17 cellular contexts compared by ENCODE assay signal in genomic region chr1:156467906-156468305, GRCh38. TPM values are rescaled to one million over a fixed set of nuclear protein-coding genes. Genes with fewer than 3 reads are reported as not detected.
DNase-seq lines count a peak whose midpoint lies in the region; ATAC-seq and TF ChIP-seq lines count a peak whose summit lies in the region.
"Had no signal": no experiment of that assay in that cellular context is flagged by ENCODE, and none has a peak within 500 bp of the region (broad histone marks: within the 10 kb centered on the region; RNA-seq: fewer than 3 reads in every experiment).

No MANE protein-coding gene starts in this region.

- TF ChIP-seq POLR2A in esophagus squamous epithelium (IDR thresholded peaks at IDR 0.05) (no peak), erythroblast (IDR thresholded peaks at IDR 0.05; ENCODE audit: low read length) (no peak)

- H3K36me3 Mint-ChIP-seq in activated T-helper 17 cell treated with anti-CD3 and anti-CD28 coated beads, Interleukin-2, amount 50 U/mL, for 72 hours (ENCODE audit: low read depth), result peaks cover 85% of the 10 kb centered on the region

- H3K79me2 ChIP-seq in SK-N-SH (ENCODE audit: insufficient read depth), result peaks cover 4% of the 10 kb centered on the region

- H3K27ac Mint-ChIP-seq in activated T-helper 17 cell treated with anti-CD3 and anti-CD28 coated beads, Interleukin-2, amount 50 U/mL, for 72 hours, result peak overlapping the region; percentile 1
- H3K27ac Mint-ChIP-seq: activated CD4-positive, alpha-beta T cell treated with anti-CD3 and anti-CD28 coated beads for 36 hours; CD4-positive, alpha-beta T cell had no signal

- H3K27me3 Mint-ChIP-seq in activated T-helper 17 cell treated with anti-CD3 and anti-CD28 coated beads, Interleukin-2, amount 50 U/mL, for 72 hours, result no peaks in the 10 kb centered on the region
- H3K27me3 Mint-ChIP-seq: activated CD4-positive, alpha-beta T cell treated with anti-CD3 and anti-CD28 coated beads for 36 hours; CD4-positive, alpha-beta T cell had no signal

- H3K36me3 ChIP-seq in esophagus squamous epithelium (peaks cover 29 to 85% (median 40%) of the 10 kb centered on the region in 3 donors), skeletal muscle tissue (ENCODE audit: control insufficient read depth in 3 of 3, insufficient read depth in 3 of 3, low read length in 3 of 3) (peaks cover 55 to 58% (median 56%) of the 10 kb centered on the region in 3 donors), SK-N-SH (replicated peaks in 1 of 2; ENCODE audit: control insufficient read depth in 1 of 2, insufficient read depth in 2 of 2, low read length in 1 of 2) (peaks cover 36 to 41% of the 10 kb centered on the region in 2 experiments)

- H3K4me3 ChIP-seq in esophagus squamous epithelium, result no peak overlapping the region
- H3K4me3 ChIP-seq in skeletal muscle tissue (ENCODE audit: low read length in 3 of 3), result no peak overlapping the region
- no peak overlapping the region for H3K4me3 ChIP-seq in SK-N-SH (ENCODE audit: low read depth in 2 of 2, low read length in 1 of 2)
- H3K4me3 ChIP-seq: thyroid gland had no signal

- peaks cover 8% of the 10 kb centered on the region for H3F3A ChIP-seq in SK-N-SH (replicated peaks; ENCODE audit: insufficient read depth)

- H3K9me3 Mint-ChIP-seq in activated T-helper 17 cell treated with anti-CD3 and anti-CD28 coated beads, Interleukin-2, amount 50 U/mL, for 72 hours, result no peaks in the 10 kb centered on the region
- H3K9me3 Mint-ChIP-seq: CD4-positive, alpha-beta T cell had no signal

- ATAC-seq in activated T-helper 17 cell treated with anti-CD3 and anti-CD28 coated beads, Interleukin-2, amount 50 U/mL, for 72 hours (replicated peaks), result no peak
- ATAC-seq: activated CD4-positive, alpha-beta T cell treated with anti-CD3 and anti-CD28 coated beads for 36 hours had no signal

- H3K9me3 ChIP-seq in esophagus squamous epithelium (no peaks in the 10 kb centered on the region), skeletal muscle tissue (ENCODE audit: control insufficient read depth in 3 of 3, low read length in 3 of 3) (no peaks in the 10 kb centered on the region), SK-N-SH (no peaks in the 10 kb centered on the region)
- H3K9me3 ChIP-seq: thyroid gland had no signal

- H3K27me3 ChIP-seq in esophagus squamous epithelium (no peaks in the 10 kb centered on the region), skeletal muscle tissue (ENCODE audit: control insufficient read depth in 3 of 3, insufficient read depth in 3 of 3, low read length in 3 of 3) (no peaks in the 10 kb centered on the region), SK-N-SH (ENCODE audit: insufficient read depth) (no peaks in the 10 kb centered on the region)
- H3K27me3 ChIP-seq: thyroid gland had no signal

- peaks cover 15% of the 10 kb centered on the region for H3K4me1 Mint-ChIP-seq in activated T-helper 17 cell treated with anti-CD3 and anti-CD28 coated beads, Interleukin-2, amount 50 U/mL, for 72 hours

- TF ChIP-seq RAD21 in SK-N-SH (IDR thresholded peaks at IDR 0.05; ENCODE audit: low read length), result no peak

- CTCF ChIA-PET in SK-N-SH (lab: Yijun Ruan, JAX), result interaction anchor here (5.5 kb wide), 1 partner anchor 13 kb away, joined by 25 read pairs; no protein-coding TSS in a partner anchor

- TF ChIP-seq CTCF in esophagus squamous epithelium (IDR thresholded peaks at IDR 0.05), result no peak
- no peak for TF ChIP-seq CTCF in SK-N-SH (IDR thresholded peaks at IDR 0.05)

- no peak overlapping the region for H3K4me3 Mint-ChIP-seq in activated T-helper 17 cell treated with anti-CD3 and anti-CD28 coated beads, Interleukin-2, amount 50 U/mL, for 72 hours
- H3K4me3 Mint-ChIP-seq: activated CD4-positive, alpha-beta T cell treated with anti-CD3 and anti-CD28 coated beads for 36 hours; CD4-positive, alpha-beta T cell had no signal

- H3K27ac ChIP-seq in esophagus squamous epithelium (peak overlapping the region in 3 of 4 donors; percentile 37 to 80 (median 78)), skeletal muscle tissue (ENCODE audit: low read depth, low read length) (peak overlapping the region; percentile 25), SK-N-SH (ENCODE audit: low read depth in 2 of 2, low read length in 1 of 2) (no peak overlapping the region)
- H3K27ac ChIP-seq: thyroid gland had no signal

- peaks cover 5% of the 10 kb centered on the region; the same call in 1 of the 2 replicates for H4K20me1 ChIP-seq in SK-N-SH (ENCODE audit: insufficient read depth)

- DNase-seq in D341Med (ENCODE audit: low spot score) (peak; percentile 33), esophagus squamous epithelium (lab: John Stamatoyannopoulos, UW) (no peak), MV-4-11 (lab: John Stamatoyannopoulos, UW) (no peak), NCI-H2196 (lab: John Stamatoyannopoulos, UW; ENCODE audit: unreplicated experiment) (no peak), SK-N-SH (no peak), erythroblast (lab: John Stamatoyannopoulos, UW) (no peak)
- DNase-seq: activated CD4-positive, alpha-beta T cell treated with anti-CD3 and anti-CD28 coated beads for 36 hours; activated effector memory CD4-positive, alpha-beta T cell treated with anti-CD3 and anti-CD28 coated beads, Interleukin-2, amount 50 U/mL, for 16 hours; amniotic stem cell; CD4-positive, alpha-beta T cell; DMS79; IMR-90; NCI-H2227 treated with DMSO at 0.1 percent for 48 hours; SHP77; thyroid gland had no signal

- WGBS in esophagus squamous epithelium, 2 donors, result 72 to 82% methylated on average over 4 to 5 of the region's 18 CpGs
- WGBS in SK-N-SH (ENCODE audit: low lambda C conversion rate), result 91% methylated on average over 15 of the region's 18 CpGs

- H3K9me2 ChIP-seq in SK-N-SH, result no peaks in the 10 kb centered on the region

- no peak overlapping the region for H3K4me2 ChIP-seq in SK-N-SH

- peaks cover 12 to 72% (median 28%) of the 10 kb centered on the region in 3 donors for H3K4me1 ChIP-seq in esophagus squamous epithelium
- peaks cover 46 to 75% (median 65%) of the 10 kb centered on the region in 3 donors for H3K4me1 ChIP-seq in skeletal muscle tissue (ENCODE audit: control insufficient read depth in 3 of 3, insufficient read depth in 3 of 3, low read length in 3 of 3)
- peaks cover 2 to 11% of the 10 kb centered on the region in 2 experiments; a peak in 2 of 4 replicates for H3K4me1 ChIP-seq in SK-N-SH (ENCODE audit: control insufficient read depth in 1 of 2, insufficient read depth in 2 of 2, low read depth in 1 of 2, low read length in 1 of 2)

- H2AFZ ChIP-seq in SK-N-SH (ENCODE audit: low read depth), result no peak overlapping the region

- POLR2A ChIA-PET in SK-N-SH (lab: Yijun Ruan, JAX), result no interaction called here

- H3K9ac ChIP-seq in skeletal muscle tissue (ENCODE audit: low read depth in 1 of 3, low read length in 3 of 3) (peak overlapping the region in 1 of 3 donors; percentile 40), SK-N-SH (no peak overlapping the region)

- intact Hi-C loops in esophagus squamous epithelium (cut with DNase I), result no loop called here

- TF ChIP-seq EP300 in SK-N-SH (IDR thresholded peaks at IDR 0.05; ENCODE audit: borderline replicate concordance in 1 of 2, low read depth in 1 of 2, low read length in 1 of 2), result no peak

TF ChIP-seq in SK-N-SH, 30 proteins besides CTCF, POLR2A, EP300 and RAD21:
- no peak for TF ChIP-seq TEAD4 (IDR thresholded peaks at IDR 0.05; ENCODE audit: borderline replicate concordance, insufficient read depth)
- TF ChIP-seq PBX3 (IDR thresholded peaks at IDR 0.05), result no peak
- TF ChIP-seq SMC3 (IDR thresholded peaks at IDR 0.05; ENCODE audit: low read depth, low read length), result no peak
- TF ChIP-seq USF1 (IDR thresholded peaks at IDR 0.05; ENCODE audit: borderline replicate concordance, low read depth), result no peak
- TF ChIP-seq RCOR1 (IDR thresholded peaks at IDR 0.05; ENCODE audit: low read length), result no peak

RNA-seq across cellular contexts. Expression of gene MEF2D, which starts 32.7 kb away (rescaled TPM):
- 10 to 100 TPM; 34.4 to 68.5 TPM for total RNA-seq in activated T-helper 17 cell treated with anti-CD3 and anti-CD28 coated beads, Interleukin-2, amount 50 U/mL, for 72 hours
- 10 to 100 TPM in 3 of 4 donors, 1 to 10 TPM in 1; 9.1 to 30.1 (median 12.1) TPM for total RNA-seq in esophagus squamous epithelium
- 7.8 TPM for total RNA-seq in skeletal muscle tissue
- 14.3 and 16.0 TPM in 2 replicates for polyA plus RNA-seq in SK-N-SH (2012; rRNA removed)
- 10.5 and 12.4 TPM in 2 replicates for polyA plus RNA-seq in SK-N-SH (2012; cell fraction: cytosol; rRNA removed)
- polyA plus RNA-seq in SK-N-SH (2012; cell fraction: nucleus; rRNA removed), result 38.6 and 41.0 TPM in 2 replicates

Comparison
In these comparisons a context has a peak if more than half of its experiments do, and no peak if none do; other contexts are left out.
1. H3K27ac ChIP-seq: peak in esophagus squamous epithelium (3 of 4) and skeletal muscle tissue (single experiment); none in SK-N-SH (0 of 2).